2 cellular contexts compared by ENCODE assay signal in genomic region chr7:28096713-28097112, GRCh38.
A peak's percentile ranks its signal among the peaks of the same experiment; 100 is the strongest.
TF ChIP-seq lines count a peak whose summit lies in the region.

No MANE protein-coding gene starts in this region.

TF ChIP-seq in IMR-90, 13 proteins besides CTCF, POLR2A, EP300 and RAD21 (continued from another document):
- TF ChIP-seq MAZ (IDR thresholded peaks at IDR 0.05; ENCODE audit: borderline replicate concordance, low read depth, low read length) (no peak), MAFK (IDR thresholded peaks at IDR 0.05; ENCODE audit: low read depth, low read length) (0 out of 2 replicates have a peak, but pooled peaks have one; percentile 0)

TF ChIP-seq in K562, 482 proteins besides CTCF, POLR2A, EP300 and RAD21 (continued from another document):
- TF ChIP-seq YY1 (IDR thresholded peaks at IDR 0.05; ENCODE audit: borderline replicate concordance in 1 of 3, control insufficient read depth in 1 of 3, extremely low read depth in 1 of 3, insufficient read depth in 3 of 3, insufficient read length in 1 of 3, insufficient replicate concordance in 2 of 3, low read depth in 1 of 3, low read length in 2 of 3): peak in 1 of 3 experiments; percentile 23
- no peak for TF ChIP-seq ELK1 (CRISPR knock-in tag; IDR thresholded peaks at IDR 0.05)
- no peak for TF ChIP-seq ZNF124 (CRISPR knock-in tag; IDR thresholded peaks at IDR 0.05)
- TF ChIP-seq KLF16 (IDR thresholded peaks at IDR 0.05): peak; percentile 16; the same call in 1 of the 2 replicates
- no peak for TF ChIP-seq MTA2 (IDR thresholded peaks at IDR 0.05; ENCODE audit: low read depth)
- TF ChIP-seq NFXL1 (CRISPR knock-in tag; IDR thresholded peaks at IDR 0.05): no peak
- peak; percentile 57 for TF ChIP-seq DEAF1 (CRISPR knock-in tag; IDR thresholded peaks at IDR 0.05)
